9 cellular contexts compared by ENCODE assay signal in genomic region chr11:3164138-3164539, GRCh38. TPM values are rescaled to one million over a fixed set of nuclear protein-coding genes. Genes with fewer than 3 reads are reported as not detected.
DNase-seq lines count a peak whose midpoint lies in the region; ATAC-seq and TF ChIP-seq lines count a peak whose summit lies in the region.
"Had no signal": no experiment of that assay in that cellular context is flagged by ENCODE, and none has a peak within 500 bp of the region (broad histone marks: within the 10 kb centered on the region; RNA-seq: fewer than 3 reads in every experiment).

No MANE protein-coding gene starts in this region.

- 3 to 4% methylated on average over 5 to 13 of the region's 13 CpGs for WGBS in lower leg skin, 2 donors
- 1% methylated on average over 7 to 12 of the region's 13 CpGs for WGBS in tibial nerve, 2 donors

- no peaks in the 10 kb centered on the region for H3K9me3 ChIP-seq in tibial nerve

- peaks cover 48% of the 10 kb centered on the region for H3K27me3 Mint-ChIP-seq in T-helper 2 cell treated with Interferon-gamma antibody and Interleukin-4, amounts not matched to agents 5 μg/mL and 100 μg/mL, for 36 hours (ENCODE audit: low read depth)

- H3K27ac ChIP-seq in brain microvascular endothelial cell = no peak overlapping the region
- H3K27ac ChIP-seq in tibial nerve = peak overlapping the region; percentile 69 to 92 (median 80)
- no peak overlapping the region for H3K27ac ChIP-seq in foreskin keratinocyte

- H3K4me1 ChIP-seq in tibial nerve (peaks cover 0 to 60% (median 41%) of the 10 kb centered on the region in 4 donors), foreskin keratinocyte (no peaks in the 10 kb centered on the region)

- ATAC-seq in foreskin keratinocyte (no peak), GM19351 (IDR thresholded peaks at IDR 0.05; ENCODE audit: unreplicated experiment) (no peak)

- H3K4me1 Mint-ChIP-seq in T-helper 2 cell treated with Interferon-gamma antibody and Interleukin-4, amounts not matched to agents 5 μg/mL and 100 μg/mL, for 36 hours (ENCODE audit: low read depth) = peaks cover 6% of the 10 kb centered on the region

- H3K9me3 Mint-ChIP-seq in T-helper 2 cell treated with Interferon-gamma antibody and Interleukin-4, amounts not matched to agents 5 μg/mL and 100 μg/mL, for 36 hours = no peaks in the 10 kb centered on the region

- TF ChIP-seq CTCF in brain microvascular endothelial cell (IDR thresholded peaks at IDR 0.05; ENCODE audit: low read depth, low read length, missing control alignments) (no peak), lower leg skin (IDR thresholded peaks at IDR 0.05) (no peak), tibial nerve (IDR thresholded peaks at IDR 0.05) (no peak), foreskin keratinocyte (conservative IDR thresholded peaks at IDR 0.05) (no peak)

- intact Hi-C loops in lower leg skin (cut with DNase I; ENCODE audit: low total_unique reads) = no loop called here

- no peak for TF ChIP-seq EP300 in tibial nerve (IDR thresholded peaks at IDR 0.05)

- H3K36me3 Mint-ChIP-seq in T-helper 2 cell treated with Interferon-gamma antibody and Interleukin-4, amounts not matched to agents 5 μg/mL and 100 μg/mL, for 36 hours (ENCODE audit: low read depth) = no peaks in the 10 kb centered on the region

- H3K27me3 ChIP-seq in brain microvascular endothelial cell (replicated peaks) = no peaks in the 10 kb centered on the region
- no peaks in the 10 kb centered on the region for H3K27me3 ChIP-seq in tibial nerve
- H3K27me3 ChIP-seq in foreskin keratinocyte = peaks cover 36% of the 10 kb centered on the region

- in situ Hi-C loops in brain microvascular endothelial cell (cut with HindIII; ENCODE audit: low pct_ligation_motif_present, low sequenced_read_pairs) = no loop called here

- peak overlapping the region; percentile 59 for H3K4me3 Mint-ChIP-seq in T-helper 2 cell treated with Interferon-gamma antibody and Interleukin-4, amounts not matched to agents 5 μg/mL and 100 μg/mL, for 36 hours

- DNase-seq in T-helper 2 cell treated with Interferon-gamma antibody and Interleukin-4, amounts not matched to agents 5 μg/mL and 100 μg/mL, for 36 hours (ENCODE audit: low spot score) = no peak
- DNase-seq in T-helper 2 cell (no peak), brain microvascular endothelial cell (no peak), lower leg skin (ENCODE audit: low spot score in 2 of 2) (no peak), tibial nerve (ENCODE audit: low spot score in 2 of 2) (peak in 1 of 2 donors; percentile 10), medulla oblongata (ENCODE audit: extremely low spot score) (no peak), foreskin keratinocyte (no peak)

- H3K4me3 ChIP-seq in brain microvascular endothelial cell (ENCODE audit: low read depth, low read length) = peak overlapping the region; percentile 80
- H3K4me3 ChIP-seq in lower leg skin (ENCODE audit: low read depth, poor library complexity, severe bottlenecking) = peak overlapping the region; percentile 57
- peak overlapping the region; percentile 55 to 74 (median 67) for H3K4me3 ChIP-seq in tibial nerve

- no peak for TF ChIP-seq POLR2A in lower leg skin (IDR thresholded peaks at IDR 0.05)
- no peak for TF ChIP-seq POLR2A in tibial nerve (IDR thresholded peaks at IDR 0.05)

- H3K36me3 ChIP-seq in brain microvascular endothelial cell (replicated peaks) = no peaks in the 10 kb centered on the region
- no peaks in the 10 kb centered on the region for H3K36me3 ChIP-seq in tibial nerve

- no peak overlapping the region for H3K27ac Mint-ChIP-seq in T-helper 2 cell treated with Interferon-gamma antibody and Interleukin-4, amounts not matched to agents 5 μg/mL and 100 μg/mL, for 36 hours

RNA-seq across cellular contexts. Expression of gene OSBPL5, which starts 1.0 kb away (rescaled TPM):
- total RNA-seq in lower leg skin = 10 to 100 TPM; 39.0 to 77.4 (median 64.2) TPM
- 100 to 1,000 TPM in 2 of 4 donors, 10 to 100 TPM in 2; 58.8 to 168 (median 106) TPM for total RNA-seq in tibial nerve
- total RNA-seq in foreskin keratinocyte = 13.0 and 16.4 TPM in 2 replicates
- 7.7 and 9.0 TPM in 2 replicates for polyA plus RNA-seq in foreskin keratinocyte

RNA-seq across cellular contexts. Expression of gene MRGPRG, which starts 54.5 kb away (rescaled TPM):
- total RNA-seq in lower leg skin (not detected), tibial nerve (not detected), foreskin keratinocyte (not detected in 2 replicates)
- polyA plus RNA-seq in foreskin keratinocyte = not detected in 2 replicates
- total RNA-seq: HT1080 had no signal

Comparison
In these comparisons a context has a peak if more than half of its experiments do, and no peak if none do; other contexts are left out.
1. H3K27ac ChIP-seq: peak in tibial nerve (4 of 4); none in brain microvascular endothelial cell (single experiment) and foreskin keratinocyte (single experiment).
2. Peak in every context shown above with its lines, with median percentiles within 50 percentile points of each other: H3K4me3 ChIP-seq.